Comparison of ENCODE assay signal across 21 cellular contexts in genomic region chr10:60135020-60135419, GRCh38.
DNase-seq lines count a peak whose midpoint lies in the region; ATAC-seq and TF ChIP-seq lines count a peak whose summit lies in the region.
"Had no signal": no experiment of that assay in that cellular context is flagged by ENCODE, and none has a peak within 500 bp of the region (broad histone marks: within the 10 kb centered on the region; RNA-seq: fewer than 3 reads in every experiment).

No MANE protein-coding gene starts in this region.

- H2AFZ ChIP-seq in hepatocyte (no peak overlapping the region), SK-N-SH (ENCODE audit: low read depth) (no peak overlapping the region)

- H3K79me2 ChIP-seq in hepatocyte = peaks cover 19% of the 10 kb centered on the region
- no peaks in the 10 kb centered on the region for H3K79me2 ChIP-seq in SK-N-SH (ENCODE audit: insufficient read depth)

- no peak overlapping the region for H3K27ac Mint-ChIP-seq in natural killer cell treated with Interleukin-12 subunit alpha and Interleukin-12 subunit beta and Interleukin-15 and Interleukin-18, amount 100 ng/mL, for 72 hours
- no peak overlapping the region for H3K27ac Mint-ChIP-seq in nephron progenitor cell
- no peak overlapping the region for H3K27ac Mint-ChIP-seq in CD8-positive, alpha-beta T cell
- H3K27ac Mint-ChIP-seq: activated CD8-positive, alpha-beta T cell treated with anti-CD3 and anti-CD28 coated beads for 36 hours; activated T-helper 2 cell treated with anti-CD3 and anti-CD28 coated beads, Interferon-gamma antibody, Interleukin-2, Interleukin-4, amounts not matched to agents 10 μg/mL and 5 μg/mL and 100 μg/mL, durations not matched to agents 14 hours and 24 hours and 36 hours; stimulated activated naive CD8-positive, alpha-beta T cell treated with anti-CD3 and anti-CD28 coated beads, Interleukin-15, Interleukin-2, amounts not matched to agents 100 ng/mL and 50 ng/mL, for 24 hours had no signal

- H4K20me1 ChIP-seq in hepatocyte (ENCODE audit: insufficient read depth, poor library complexity, severe bottlenecking) = no peaks in the 10 kb centered on the region
- no peaks in the 10 kb centered on the region for H4K20me1 ChIP-seq in SK-N-SH (ENCODE audit: insufficient read depth)

- H3K4me3 ChIP-seq in hepatocyte = no peak overlapping the region
- H3K4me3 ChIP-seq in SK-N-SH (ENCODE audit: low read depth in 2 of 2, low read length in 1 of 2) = no peak overlapping the region
- H3K4me3 ChIP-seq in CD8-positive, alpha-beta T cell (ENCODE audit: low read depth, low read length) = no peak overlapping the region
- H3K4me3 ChIP-seq: colonic mucosa, mucosa of descending colon, ovary had no signal

- TF ChIP-seq CTCF in hepatocyte (IDR thresholded peaks at IDR 0.05; ENCODE audit: poor library complexity) = no peak
- no peak for TF ChIP-seq CTCF in nephron progenitor cell (IDR thresholded peaks at IDR 0.05)
- TF ChIP-seq CTCF in SK-N-SH (IDR thresholded peaks at IDR 0.05) = no peak
- TF ChIP-seq CTCF in CD8-positive, alpha-beta T cell (IDR thresholded peaks at IDR 0.05) = no peak

- peak; percentile 70 for ATAC-seq in GM18505 (IDR thresholded peaks at IDR 0.05; ENCODE audit: unreplicated experiment)
- ATAC-seq in GM21529 (IDR thresholded peaks at IDR 0.05; ENCODE audit: unreplicated experiment) = peak; percentile 57
- ATAC-seq in HG03442 (IDR thresholded peaks at IDR 0.05; ENCODE audit: unreplicated experiment) = peak; percentile 55
- ATAC-seq in natural killer cell treated with Interleukin-12 subunit alpha and Interleukin-12 subunit beta and Interleukin-15 and Interleukin-18, amount 100 ng/mL, for 72 hours = no peak
- ATAC-seq in CD8-positive, alpha-beta T cell = no peak
- ATAC-seq: activated CD8-positive, alpha-beta T cell treated with anti-CD3 and anti-CD28 coated beads for 36 hours; mucosa of descending colon had no signal

- POLR2A ChIA-PET in SK-N-SH (lab: Yijun Ruan, JAX) = no interaction called here
- POLR2A ChIA-PET in CD8-positive, alpha-beta T cell (lab: Charles Lee) = no interaction called here

- H3K4me3 Mint-ChIP-seq in natural killer cell treated with Interleukin-12 subunit alpha and Interleukin-12 subunit beta and Interleukin-15 and Interleukin-18, amount 100 ng/mL, for 72 hours = no peak overlapping the region
- no peak overlapping the region for H3K4me3 Mint-ChIP-seq in nephron progenitor cell
- H3K4me3 Mint-ChIP-seq in CD8-positive, alpha-beta T cell = no peak overlapping the region
- H3K4me3 Mint-ChIP-seq: activated CD8-positive, alpha-beta T cell treated with anti-CD3 and anti-CD28 coated beads for 36 hours; stimulated activated naive CD8-positive, alpha-beta T cell treated with anti-CD3 and anti-CD28 coated beads, Interleukin-15, Interleukin-2, amounts not matched to agents 100 ng/mL and 50 ng/mL, for 24 hours had no signal

- no peaks in the 10 kb centered on the region for H3K36me3 Mint-ChIP-seq in natural killer cell treated with Interleukin-12 subunit alpha and Interleukin-12 subunit beta and Interleukin-15 and Interleukin-18, amount 100 ng/mL, for 72 hours
- H3K36me3 Mint-ChIP-seq in nephron progenitor cell (ENCODE audit: low read depth) = peaks cover 50% of the 10 kb centered on the region
- H3K36me3 Mint-ChIP-seq in CD8-positive, alpha-beta T cell = peaks cover 3% of the 10 kb centered on the region

- no peaks in the 10 kb centered on the region for H3F3A ChIP-seq in SK-N-SH (replicated peaks; ENCODE audit: insufficient read depth)

- H3K4me2 ChIP-seq in hepatocyte (no peak overlapping the region), SK-N-SH (no peak overlapping the region)

- H3K27ac ChIP-seq in hepatocyte = peak overlapping the region; percentile 9
- peak overlapping the region in 1 of 2 experiments; percentile 58; a peak in 1 of 4 replicates for H3K27ac ChIP-seq in SK-N-SH (ENCODE audit: low read depth in 2 of 2, low read length in 1 of 2)
- no peak overlapping the region for H3K27ac ChIP-seq in CD8-positive, alpha-beta T cell (ENCODE audit: low read depth, low read length)
- H3K27ac ChIP-seq: colonic mucosa, ovary had no signal

- H3K9me3 ChIP-seq in hepatocyte (ENCODE audit: low read depth) (no peaks in the 10 kb centered on the region), SK-N-SH (no peaks in the 10 kb centered on the region)
- H3K9me3 ChIP-seq in CD8-positive, alpha-beta T cell (ENCODE audit: low read length) = no peaks in the 10 kb centered on the region
- H3K9me3 ChIP-seq: colonic mucosa, mucosa of descending colon, ovary had no signal

- no peaks in the 10 kb centered on the region for H3K9me2 ChIP-seq in hepatocyte (replicated peaks; ENCODE audit: insufficient read depth)
- H3K9me2 ChIP-seq in SK-N-SH = no peaks in the 10 kb centered on the region

- no peak for TF ChIP-seq EP300 in SK-N-SH (IDR thresholded peaks at IDR 0.05; ENCODE audit: borderline replicate concordance in 1 of 2, low read depth in 1 of 2, low read length in 1 of 2)

- no peak for TF ChIP-seq POLR2A in GM18505 (IDR thresholded peaks at IDR 0.05; ENCODE audit: borderline replicate concordance, extremely low read depth, insufficient read depth, insufficient read length)

- intact Hi-C loops in CD8-positive, alpha-beta T cell (cut with DNase I, micrococcal nuclease) = loop anchor here in 1 of 2 experiments (10.0 kb wide), 1 partner anchor 1510 kb away; no protein-coding TSS in a partner anchor

- H3K36me3 ChIP-seq in hepatocyte (replicated peaks; ENCODE audit: insufficient read depth, low read depth) (no peaks in the 10 kb centered on the region), SK-N-SH (replicated peaks in 1 of 2; ENCODE audit: control insufficient read depth in 1 of 2, insufficient read depth in 2 of 2, low read length in 1 of 2) (no peaks in the 10 kb centered on the region)
- no peaks in the 10 kb centered on the region for H3K36me3 ChIP-seq in CD8-positive, alpha-beta T cell (ENCODE audit: insufficient read depth, low read length)
- H3K36me3 ChIP-seq: colonic mucosa, ovary had no signal

- no peaks in the 10 kb centered on the region for H3K9me3 Mint-ChIP-seq in natural killer cell treated with Interleukin-12 subunit alpha and Interleukin-12 subunit beta and Interleukin-15 and Interleukin-18, amount 100 ng/mL, for 72 hours
- H3K9me3 Mint-ChIP-seq in nephron progenitor cell = no peaks in the 10 kb centered on the region
- H3K9me3 Mint-ChIP-seq in CD8-positive, alpha-beta T cell = no peaks in the 10 kb centered on the region
- H3K9me3 Mint-ChIP-seq: activated CD8-positive, alpha-beta T cell treated with anti-CD3 and anti-CD28 coated beads for 36 hours; activated T-helper 2 cell treated with anti-CD3 and anti-CD28 coated beads, Interferon-gamma antibody, Interleukin-2, Interleukin-4, amounts not matched to agents 10 μg/mL and 5 μg/mL and 100 μg/mL, durations not matched to agents 14 hours and 24 hours and 36 hours; stimulated activated naive CD8-positive, alpha-beta T cell treated with anti-CD3 and anti-CD28 coated beads, Interleukin-15, Interleukin-2, amounts not matched to agents 100 ng/mL and 50 ng/mL, for 24 hours had no signal

- H3K27me3 ChIP-seq in hepatocyte (no peaks in the 10 kb centered on the region), SK-N-SH (ENCODE audit: insufficient read depth) (no peaks in the 10 kb centered on the region)
- H3K27me3 ChIP-seq in CD8-positive, alpha-beta T cell (ENCODE audit: insufficient read depth, low read length) = no peaks in the 10 kb centered on the region
- H3K27me3 ChIP-seq: colonic mucosa, ovary had no signal

- H3K9ac ChIP-seq in SK-N-SH = no peak overlapping the region

- DNase-seq in hepatocyte (ENCODE audit: low spot score) = no peak
- no peak for DNase-seq in natural killer cell treated with Interleukin-12 subunit alpha and Interleukin-12 subunit beta and Interleukin-15 and Interleukin-18, amount 100 ng/mL, for 72 hours (ENCODE audit: low spot score)
- DNase-seq in nephron progenitor cell = no peak
- DNase-seq in SK-N-SH = no peak
- DNase-seq in CD8-positive, alpha-beta T cell = no peak
- DNase-seq: ACHN; activated CD8-positive, alpha-beta T cell treated with anti-CD3 and anti-CD28 coated beads for 36 hours; aorta; colonic mucosa; erythroblast; kidney; mucosa of descending colon; NCI-H2081 treated with DMSO at 0.1 percent for 48 hours; NCI-H774; ovary; small intestine had no signal

- H3K4me1 Mint-ChIP-seq in natural killer cell treated with Interleukin-12 subunit alpha and Interleukin-12 subunit beta and Interleukin-15 and Interleukin-18, amount 100 ng/mL, for 72 hours (ENCODE audit: low read depth in 2 of 2) = no peaks in the 10 kb centered on the region
- H3K4me1 Mint-ChIP-seq in nephron progenitor cell = peaks cover 43% of the 10 kb centered on the region
- H3K4me1 Mint-ChIP-seq in CD8-positive, alpha-beta T cell (ENCODE audit: low read depth) = no peaks in the 10 kb centered on the region

- CTCF ChIA-PET in SK-N-SH (lab: Yijun Ruan, JAX) = no interaction called here
- CTCF ChIA-PET in CD8-positive, alpha-beta T cell (lab: Charles Lee) = no interaction called here

- TF ChIP-seq RAD21 in SK-N-SH (IDR thresholded peaks at IDR 0.05; ENCODE audit: low read length) = no peak

- H3K4me1 ChIP-seq in hepatocyte (ENCODE audit: insufficient read depth) = peaks cover 12% of the 10 kb centered on the region
- peaks cover 3 to 4% of the 10 kb centered on the region in 2 experiments; a peak in 3 of 4 replicates for H3K4me1 ChIP-seq in SK-N-SH (ENCODE audit: control insufficient read depth in 1 of 2, insufficient read depth in 2 of 2, low read depth in 1 of 2, low read length in 1 of 2)
- no peaks in the 10 kb centered on the region for H3K4me1 ChIP-seq in CD8-positive, alpha-beta T cell (ENCODE audit: insufficient read depth, low read length)
- H3K4me1 ChIP-seq: colonic mucosa had no signal

- 67% methylated on average over 3 of the region's 3 CpGs for WGBS in hepatocyte (ENCODE audit: low lambda C conversion rate, missing lambda C conversion rate)
- WGBS in SK-N-SH (ENCODE audit: low lambda C conversion rate) = 89% methylated on average over 3 of the region's 3 CpGs

- H3K27me3 Mint-ChIP-seq in natural killer cell treated with Interleukin-12 subunit alpha and Interleukin-12 subunit beta and Interleukin-15 and Interleukin-18, amount 100 ng/mL, for 72 hours = no peaks in the 10 kb centered on the region
- no peaks in the 10 kb centered on the region for H3K27me3 Mint-ChIP-seq in nephron progenitor cell (ENCODE audit: low read depth, poor library complexity)
- H3K27me3 Mint-ChIP-seq in CD8-positive, alpha-beta T cell (ENCODE audit: low read depth) = no peaks in the 10 kb centered on the region
- H3K27me3 Mint-ChIP-seq: activated CD8-positive, alpha-beta T cell treated with anti-CD3 and anti-CD28 coated beads for 36 hours; stimulated activated naive CD8-positive, alpha-beta T cell treated with anti-CD3 and anti-CD28 coated beads, Interleukin-15, Interleukin-2, amounts not matched to agents 100 ng/mL and 50 ng/mL, for 24 hours had no signal

TF ChIP-seq in SK-N-SH, 30 proteins besides CTCF, POLR2A, EP300 and RAD21:
- no peak for TF ChIP-seq MEF2A (IDR thresholded peaks at IDR 0.05; ENCODE audit: borderline replicate concordance, low read depth)
- TF ChIP-seq CHD2 (IDR thresholded peaks at IDR 0.05; ENCODE audit: low read length, partially characterized antibody) = no peak
- TF ChIP-seq YY1 (IDR thresholded peaks at IDR 0.05; ENCODE audit: low read depth) = no peak

Comparison
In these comparisons a context has a peak if more than half of its experiments do, and no peak if none do; other contexts are left out.
1. ATAC-seq: peak in GM18505 (single experiment), GM21529 (single experiment) and HG03442 (single experiment); none in natural killer cell treated with Interleukin-12 subunit alpha and Interleukin-12 subunit beta and Interleukin-15 and Interleukin-18, amount 100 ng/mL, for 72 hours (0 of 2) and CD8-positive, alpha-beta T cell (single experiment).